Comparison of ENCODE assay signal across 25 cellular contexts in genomic region chr13:28534210-28534609, GRCh38. TPM values are rescaled to one million over a fixed set of nuclear protein-coding genes. Genes with fewer than 3 reads are reported as not detected.
A peak's percentile ranks its signal among the peaks of the same experiment; 100 is the strongest.
DNase-seq lines count a peak whose midpoint lies in the region; ATAC-seq and TF ChIP-seq lines count a peak whose summit lies in the region.
"Had no signal": no experiment of that assay in that cellular context is flagged by ENCODE, and none has a peak within 500 bp of the region (broad histone marks: within the 10 kb centered on the region; RNA-seq: fewer than 3 reads in every experiment).

No MANE protein-coding gene starts in this region.

- peaks cover 0 to 5% of the 10 kb centered on the region in 2 experiments; a peak in 2 of 4 replicates for H3K79me1 ChIP-seq in IMR-90 (ENCODE audit: low read depth in 1 of 2, low read length in 2 of 2)

- peaks cover 18% of the 10 kb centered on the region for H3K27me3 Mint-ChIP-seq in activated naive CD8-positive, alpha-beta T cell
- H3K27me3 Mint-ChIP-seq in activated naive CD8-positive, alpha-beta T cell treated with anti-CD3 and anti-CD28 coated beads, Interleukin-2, amount 50 U/mL, for 24 hours = peaks cover 30% of the 10 kb centered on the region
- H3K27me3 Mint-ChIP-seq in endothelial cell (ENCODE audit: unreplicated experiment) = peaks cover 14% of the 10 kb centered on the region
- peaks cover 39% of the 10 kb centered on the region for H3K27me3 Mint-ChIP-seq in type B pancreatic cell

- H3K23ac ChIP-seq in IMR-90 (ENCODE audit: low read depth, low read length) = no peak overlapping the region

- intact Hi-C loops in IMR-90 (cut with micrococcal nuclease) = loop anchor here (5.0 to 10.0 kb wide), 3 partner anchors 103 to 261 kb away; partner anchors contain the start of gene POMP

- no peak overlapping the region for H2BK20ac ChIP-seq in IMR-90 (ENCODE audit: low read depth, low read length)

- no peaks in the 10 kb centered on the region for H4K20me1 ChIP-seq in IMR-90 (ENCODE audit: insufficient read depth, low read length)
- H4K20me1 ChIP-seq: BLaER1 had no signal

- no TSS peak for BruUV-seq in IMR-90 (replicated peaks; lab: Mats Ljungman, UMichigan)

- no peaks in the 10 kb centered on the region for H3K36me3 Mint-ChIP-seq in activated naive CD8-positive, alpha-beta T cell
- peaks cover 2% of the 10 kb centered on the region for H3K36me3 Mint-ChIP-seq in activated naive CD8-positive, alpha-beta T cell treated with anti-CD3 and anti-CD28 coated beads, Interleukin-2, amount 50 U/mL, for 24 hours (ENCODE audit: low read depth)
- H3K36me3 Mint-ChIP-seq in endothelial cell (ENCODE audit: low read depth, unreplicated experiment) (peaks cover 5% of the 10 kb centered on the region), type B pancreatic cell (peaks cover 3% of the 10 kb centered on the region)

- H2AFZ ChIP-seq in IMR-90 (replicated peaks; ENCODE audit: low read length, poor library complexity) = peak overlapping the region; percentile 36

- no peaks in the 10 kb centered on the region for H3K36me3 ChIP-seq in IMR-90 (ENCODE audit: control insufficient read depth, insufficient read depth, low read length)

- H4K91ac ChIP-seq in IMR-90 (ENCODE audit: insufficient read depth, low read depth, low read length) = no peak overlapping the region

- H3K4me1 ChIP-seq in IMR-90 (ENCODE audit: control insufficient read depth, insufficient read depth, low read length) = peaks cover 10% of the 10 kb centered on the region

- no peak for TF ChIP-seq CTCF in IMR-90 (conservative IDR thresholded peaks at IDR 0.05; ENCODE audit: low read depth, low read length)
- TF ChIP-seq CTCF in endothelial cell (IDR thresholded peaks at IDR 0.05; ENCODE audit: unreplicated experiment) = no peak
- no peak for TF ChIP-seq CTCF in type B pancreatic cell (conservative IDR thresholded peaks at IDR 0.05)

- H4K5ac ChIP-seq in IMR-90 (ENCODE audit: low read depth, low read length) = no peak overlapping the region

- H3K27me3 ChIP-seq in IMR-90 (ENCODE audit: control insufficient read depth, insufficient read depth, low read length) = peaks cover 3% of the 10 kb centered on the region; the same call in 1 of the 2 replicates

- H2BK120ac ChIP-seq in IMR-90 (ENCODE audit: low read depth, low read length) = no peak overlapping the region

- ATAC-seq in activated naive CD8-positive, alpha-beta T cell treated with anti-CD3 and anti-CD28 coated beads, Interleukin-2, amount 50 U/mL, for 24 hours = no peak
- no peak for ATAC-seq in IMR-90 (ENCODE audit: low read depth)
- ATAC-seq in GM18909 (IDR thresholded peaks at IDR 0.05; ENCODE audit: poor library complexity, unreplicated experiment) = no peak
- ATAC-seq: HCT116, HepG2, Panc1 had no signal

- H3K9me3 ChIP-seq in IMR-90 (ENCODE audit: control insufficient read depth, insufficient read depth, low read length) = 0 out of 2 replicates have a peak, but pooled peaks cover 2% of the 10 kb centered on the region

- no peak overlapping the region for H3K4me3 ChIP-seq in IMR-90 (ENCODE audit: insufficient read depth, low read depth, low read length)
- H3K4me3 ChIP-seq: BLaER1 had no signal

- no peak overlapping the region for H2BK5ac ChIP-seq in IMR-90 (ENCODE audit: low read depth, low read length, poor library complexity, severe bottlenecking)

- POLR2A ChIA-PET in IMR-90 (lab: Charles Lee; ENCODE audit: unreplicated experiment) = no interaction called here

- no peaks in the 10 kb centered on the region for H3K4me1 Mint-ChIP-seq in activated naive CD8-positive, alpha-beta T cell (ENCODE audit: low read depth)
- H3K4me1 Mint-ChIP-seq in activated naive CD8-positive, alpha-beta T cell treated with anti-CD3 and anti-CD28 coated beads, Interleukin-2, amount 50 U/mL, for 24 hours = peaks cover 7% of the 10 kb centered on the region
- H3K4me1 Mint-ChIP-seq in endothelial cell (ENCODE audit: unreplicated experiment) (peaks cover 19% of the 10 kb centered on the region), type B pancreatic cell (ENCODE audit: unreplicated experiment) (no peaks in the 10 kb centered on the region)

- no peak overlapping the region for H3K27ac ChIP-seq in IMR-90 (ENCODE audit: insufficient read depth, low read length)
- H3K27ac ChIP-seq: BLaER1, HL-60 had no signal

- H3K4me3 Mint-ChIP-seq in activated naive CD8-positive, alpha-beta T cell = peak overlapping the region; percentile 21
- no peak overlapping the region for H3K4me3 Mint-ChIP-seq in activated naive CD8-positive, alpha-beta T cell treated with anti-CD3 and anti-CD28 coated beads, Interleukin-2, amount 50 U/mL, for 24 hours
- H3K4me3 Mint-ChIP-seq in endothelial cell (ENCODE audit: unreplicated experiment) (peak overlapping the region; percentile 28), type B pancreatic cell (peak overlapping the region; percentile 40)
- H3K4me3 Mint-ChIP-seq: CD4-positive, alpha-beta T cell had no signal

- no peak overlapping the region for H4K8ac ChIP-seq in IMR-90 (ENCODE audit: low read depth in 2 of 2, low read length in 2 of 2)

- DNase-seq in activated naive CD8-positive, alpha-beta T cell treated with anti-CD3 and anti-CD28 coated beads, Interleukin-2, amount 50 U/mL, for 24 hours = no peak
- DNase-seq in IMR-90 = no peak
- no peak for DNase-seq in endothelial cell (ENCODE audit: low spot score)
- DNase-seq in type B pancreatic cell (ENCODE audit: extremely low spot score, unreplicated experiment) = no peak
- DNase-seq in stimulated activated CD8-positive, alpha-beta memory T cell treated with anti-CD3 and anti-CD28 coated beads, Interleukin-4, amount 100 ng/mL, for 48 hours = no peak
- DNase-seq: CD4-positive, alpha-beta T cell; COR-L47; DMS79; KBM-7; NCI-H1105 treated with DMSO at 0.1 percent for 48 hours; NCI-H1694; NCI-H2081; NCI-H2171; NCI-H345; NCI-H524; NCI-H774; NK-92 treated with Interleukin-12 subunit alpha and Interleukin-12 subunit beta, amount 100 ng/mL, for 24 hours had no signal

- no peak for TF ChIP-seq RAD21 in IMR-90 (IDR thresholded peaks at IDR 0.05; ENCODE audit: low read length)

- no CpG with 5 or more reads among the region's 5 CpGs for WGBS in IMR-90 (ENCODE audit: extremely low coverage in 2 of 2, insufficient read length in 1 of 2), 2 experiments

- in situ Hi-C loops in IMR-90 (cut with MboI; ENCODE audit: low sequenced_read_pairs) = no loop called here

- H3K4ac ChIP-seq in IMR-90 (ENCODE audit: low read depth, low read length) = no peak overlapping the region

- H3K27ac Mint-ChIP-seq in activated naive CD8-positive, alpha-beta T cell = no peak overlapping the region
- H3K27ac Mint-ChIP-seq in activated naive CD8-positive, alpha-beta T cell treated with anti-CD3 and anti-CD28 coated beads, Interleukin-2, amount 50 U/mL, for 24 hours = no peak overlapping the region
- H3K27ac Mint-ChIP-seq in endothelial cell (ENCODE audit: unreplicated experiment) = peak overlapping the region; percentile 97
- no peak overlapping the region for H3K27ac Mint-ChIP-seq in type B pancreatic cell
- H3K27ac Mint-ChIP-seq: CD4-positive, alpha-beta T cell had no signal

- H2AK9ac ChIP-seq in IMR-90 (replicated peaks; ENCODE audit: low read depth, low read length, poor library complexity) = no peak overlapping the region

- H3K4me2 ChIP-seq in IMR-90 (ENCODE audit: low read depth, low read length) = no peak overlapping the region
- H3K4me2 ChIP-seq: BLaER1 had no signal

- no peak for TF ChIP-seq POLR2A in IMR-90 (IDR thresholded peaks at IDR 0.05; ENCODE audit: low read depth, low read length)

- CTCF ChIA-PET in IMR-90 (lab: Yijun Ruan, JAX) = interaction anchor here (1.2 kb wide), 1 partner anchor 55 kb away, joined by 4 read pairs; no protein-coding TSS in a partner anchor

- no peak overlapping the region for H3K14ac ChIP-seq in IMR-90 (replicated peaks; ENCODE audit: low read depth, low read length)

- no peak overlapping the region for H2BK15ac ChIP-seq in IMR-90 (ENCODE audit: low read depth, low read length)

- dilution Hi-C loops in IMR-90 (cut with HindIII; ENCODE audit: low sequenced_read_pairs, unreplicated experiment) = no loop called here

- no peaks in the 10 kb centered on the region for H3K9me3 Mint-ChIP-seq in activated naive CD8-positive, alpha-beta T cell (ENCODE audit: low read depth)
- H3K9me3 Mint-ChIP-seq in activated naive CD8-positive, alpha-beta T cell treated with anti-CD3 and anti-CD28 coated beads, Interleukin-2, amount 50 U/mL, for 24 hours = no peaks in the 10 kb centered on the region
- no peaks in the 10 kb centered on the region for H3K9me3 Mint-ChIP-seq in endothelial cell (ENCODE audit: unreplicated experiment)
- H3K9me3 Mint-ChIP-seq in type B pancreatic cell = peaks cover 9% of the 10 kb centered on the region
- H3K9me3 Mint-ChIP-seq: CD4-positive, alpha-beta T cell had no signal

- H3K9me1 ChIP-seq in IMR-90 (ENCODE audit: insufficient read depth, low read length) = peaks cover 6% of the 10 kb centered on the region

- no peak overlapping the region for H3K18ac ChIP-seq in IMR-90 (ENCODE audit: low read depth, low read length)

- H3K56ac ChIP-seq in IMR-90 (ENCODE audit: extremely low read depth, insufficient read depth, low read length) = no peak overlapping the region

- no peak overlapping the region; the same call in 1 of the 2 replicates for H2AK5ac ChIP-seq in IMR-90 (ENCODE audit: low read depth, low read length)

- no peak overlapping the region for H3K9ac ChIP-seq in IMR-90 (ENCODE audit: low read depth, low read length)
- H3K9ac ChIP-seq: BLaER1 had no signal

TF ChIP-seq in IMR-90, 13 proteins besides CTCF, POLR2A, EP300 and RAD21 (continues in another document):
- TF ChIP-seq FOS (IDR thresholded peaks at IDR 0.05; ENCODE audit: low read depth, low read length) (no peak), USF2 (IDR thresholded peaks at IDR 0.05; ENCODE audit: low read depth, low read length) (no peak), MAFK (IDR thresholded peaks at IDR 0.05; ENCODE audit: low read depth, low read length) (no peak), NFE2L2 (IDR thresholded peaks at IDR 0.05; ENCODE audit: low read depth, low read length) (no peak), RFX5 (IDR thresholded peaks at IDR 0.05; ENCODE audit: low read depth, low read length) (no peak)

RNA-seq across cellular contexts. Expression of gene FLT1, which starts 39.3 kb away (rescaled TPM):
- total RNA-seq in IMR-90 (2012; rRNA removed) (10.0 and 10.4 TPM in 2 replicates), endothelial cell (ENCODE audit: unreplicated experiment) (759 TPM), type B pancreatic cell (ENCODE audit: low replicate concordance) (0.79 and 1.3 TPM in 2 replicates)
- 4.4 and 4.5 TPM in 2 replicates for polyA plus RNA-seq in IMR-90 (2012; rRNA removed)
- 1.6 and 2.5 TPM in 2 replicates for polyA plus RNA-seq in IMR-90 (2012; cell fraction: cytosol; rRNA removed)
- polyA plus RNA-seq in IMR-90 (2012; cell fraction: nucleus; rRNA removed; ENCODE audit: low replicate concordance) = 1.3 and 3.9 TPM in 2 replicates
- total RNA-seq: HT-29 had no signal
- polyA plus RNA-seq: HepG2 had no signal

Comparison
In these comparisons a context has a peak if more than half of its experiments do, and no peak if none do; other contexts are left out.
1. RNA of gene FLT1, which starts 39.3 kb away (total RNA-seq): 759 TPM in endothelial cell (single experiment); 10.0 to 10.4 TPM in IMR-90 and 0.79 to 1.3 TPM in type B pancreatic cell; every median in the first group is over 10 times any median in the second.